ENCODE assay signal across 10 cellular contexts in the genomic region with DNA sequence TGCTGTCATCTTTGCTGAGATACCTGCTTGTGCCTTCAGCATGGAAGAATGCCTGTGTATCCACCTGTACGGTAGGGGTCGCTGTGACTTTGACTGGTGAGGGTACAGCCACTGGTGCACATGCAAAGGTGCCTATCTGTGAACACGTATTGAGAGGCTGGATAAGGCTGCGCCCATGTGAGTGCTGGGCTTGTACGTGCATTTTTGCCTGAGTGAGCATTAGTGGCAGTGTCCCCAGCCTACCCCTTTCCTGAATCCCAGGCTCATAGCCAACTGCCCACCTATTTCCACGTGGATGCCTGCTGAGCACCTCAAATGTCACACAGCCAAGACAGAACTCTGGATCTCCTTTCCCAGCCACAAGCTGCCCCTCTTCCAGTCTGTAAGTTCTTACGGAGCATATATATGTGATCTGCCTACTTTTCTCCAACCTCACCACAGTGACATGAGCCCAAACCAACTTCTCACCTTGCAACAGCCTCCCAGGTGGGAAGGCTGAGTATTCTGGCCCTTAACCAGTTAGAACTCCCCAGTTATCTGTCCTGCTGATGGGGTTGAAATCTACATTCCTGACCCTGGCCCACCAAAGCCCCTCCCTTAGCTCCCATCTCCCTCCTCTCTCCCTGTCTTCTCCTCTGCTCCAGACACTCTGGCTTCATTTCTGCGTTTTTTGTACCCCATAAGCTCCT.
DNase-seq lines count a peak whose midpoint lies in the region; TF ChIP-seq lines count a peak whose summit lies in the region.
"Had no signal": no experiment of that assay in that cellular context is flagged by ENCODE, and none has a peak within 500 bp of the region (broad histone marks: within the 10 kb centered on the region; RNA-seq: fewer than 3 reads in every experiment).

No MANE protein-coding gene starts in this region.

- no peaks in the 10 kb centered on the region for H3K9me3 ChIP-seq in parathyroid adenoma (ENCODE audit: control insufficient read depth, low read length)

- peak overlapping the region; percentile 96 for H2AFZ ChIP-seq in parathyroid adenoma

- H3K4me1 ChIP-seq in parathyroid adenoma = peaks cover 7% of the 10 kb centered on the region

- TF ChIP-seq CTCF in GM12864 (IDR thresholded peaks at IDR 0.05; ENCODE audit: low read depth, low read length, missing control alignments) (peak; percentile 56), parathyroid adenoma (IDR thresholded peaks at IDR 0.05) (no peak)

- no peak overlapping the region for H3K9ac ChIP-seq in parathyroid adenoma

- no peak overlapping the region for H3K4me2 ChIP-seq in parathyroid adenoma (ENCODE audit: low read length)

- H3K27ac ChIP-seq in parathyroid adenoma = no peak overlapping the region

- no peaks in the 10 kb centered on the region for H3K36me3 ChIP-seq in parathyroid adenoma (ENCODE audit: control insufficient read depth, insufficient read depth, low read length)

- DNase-seq in GM12864 (ENCODE audit: low read depth) (no peak), NCI-H1930 (lab: John Stamatoyannopoulos, UW) (peak; percentile 26 to 68), erythroblast (lab: John Stamatoyannopoulos, UW) (peak; percentile 11 to 23), NCI-H2227 treated with DMSO at 0.1 percent for 48 hours (lab: John Stamatoyannopoulos, UW) (no peak), NCI-H774 (lab: John Stamatoyannopoulos, UW) (no peak), NCI-H1092 (lab: John Stamatoyannopoulos, UW) (no peak)
- DNase-seq: activated effector memory CD4-positive, alpha-beta T cell treated with anti-CD3 and anti-CD28 coated beads, Interleukin-2, amount 50 U/mL, for 16 hours; NCI-H1105; T-helper 17 cell had no signal

- H3K27me3 ChIP-seq in parathyroid adenoma (ENCODE audit: control insufficient read depth, insufficient read depth, low read length) = no peaks in the 10 kb centered on the region

- no peak for TF ChIP-seq POLR2A in erythroblast (IDR thresholded peaks at IDR 0.05; ENCODE audit: low read length)

- H3K4me3 ChIP-seq in GM12864 (ENCODE audit: low read depth, low read length) = no peak overlapping the region
- H3K4me3 ChIP-seq in parathyroid adenoma (ENCODE audit: low read depth, low read length) = no peak overlapping the region

- H3K79me2 ChIP-seq in parathyroid adenoma = no peaks in the 10 kb centered on the region

Comparison
In these comparisons a context has a peak if more than half of its experiments do, and no peak if none do; other contexts are left out.
1. DNase-seq: peak in NCI-H1930 (2 of 2) and erythroblast (2 of 2); none in GM12864 (single experiment), NCI-H2227 treated with DMSO at 0.1 percent for 48 hours (single experiment), NCI-H774 (single experiment) and NCI-H1092 (single experiment).